In genomic region chr9:36866840-36867239, GRCh38 we compare ENCODE assay signal across 16 cellular contexts.
A peak's percentile ranks its signal among the peaks of the same experiment; 100 is the strongest.
DNase-seq lines count a peak whose midpoint lies in the region; ATAC-seq and TF ChIP-seq lines count a peak whose summit lies in the region.
"Had no signal": no experiment of that assay in that cellular context is flagged by ENCODE, and none has a peak within 500 bp of the region (broad histone marks: within the 10 kb centered on the region; RNA-seq: fewer than 3 reads in every experiment).

No MANE protein-coding gene starts in this region.

- H3K27me3 Mint-ChIP-seq in progenitor cell of endocrine pancreas = peaks cover 66% of the 10 kb centered on the region

- H3K27ac ChIP-seq in tibial artery = no peak overlapping the region
- H3K27ac ChIP-seq: lower lobe of right lung had no signal

- peaks cover 0 to 35% of the 10 kb centered on the region in 2 donors for H3K27me3 ChIP-seq in tibial artery

- no peak overlapping the region for H3K27ac Mint-ChIP-seq in progenitor cell of endocrine pancreas
- H3K27ac Mint-ChIP-seq: activated T-cell treated with anti-CD3 and anti-CD28 coated beads, Interleukin-2, amount 50 U/mL, for 72 hours; CD8-positive, alpha-beta T cell; dendritic cell treated with granulocyte-macrophage colony-stimulating factor and Interleukin-4, amounts not matched to agents 40 ng/mL and 50 ng/mL, for 4 days; T-helper 17 cell had no signal

- H3K4me1 Mint-ChIP-seq in progenitor cell of endocrine pancreas (ENCODE audit: low read depth) = peaks cover 44% of the 10 kb centered on the region

- H3K36me3 ChIP-seq in tibial artery = no peaks in the 10 kb centered on the region
- H3K36me3 ChIP-seq: lower lobe of right lung had no signal

- H3K9me3 ChIP-seq in tibial artery = no peaks in the 10 kb centered on the region
- H3K9me3 ChIP-seq: lower lobe of right lung had no signal

- no peak overlapping the region for H3K4me3 ChIP-seq in GM12864 (ENCODE audit: low read depth, low read length)
- H3K4me3 ChIP-seq in cardiac fibroblast (replicated peaks in 1 of 2; ENCODE audit: low read depth in 2 of 2, low read length in 2 of 2) = no peak overlapping the region
- H3K4me3 ChIP-seq in tibial artery = no peak overlapping the region
- H3K4me3 ChIP-seq: lower lobe of right lung had no signal

- DNase-seq in GM12864 (ENCODE audit: low read depth) (no peak), cardiac fibroblast (ENCODE audit: low read depth in 2 of 2) (no peak), progenitor cell of endocrine pancreas (ENCODE audit: low spot score, unreplicated experiment) (no peak), tibial artery (no peak)
- DNase-seq: activated T-cell treated with anti-CD3 and anti-CD28 coated beads, Interleukin-2, amount 50 U/mL, for 72 hours; amygdala; CD8-positive, alpha-beta T cell; lower lobe of right lung; NCI-H446 treated with DMSO at 0.1 percent for 48 hours; stimulated activated naive CD8-positive, alpha-beta T cell treated with anti-CD3 and anti-CD28 coated beads, Interleukin-15, Interleukin-2, amounts not matched to agents 100 U/mL and 50 U/mL, for 24 hours; T-helper 17 cell had no signal

- H3K9me3 Mint-ChIP-seq in progenitor cell of endocrine pancreas (ENCODE audit: low read depth) = no peaks in the 10 kb centered on the region
- H3K9me3 Mint-ChIP-seq: activated T-cell treated with anti-CD3 and anti-CD28 coated beads, Interleukin-2, amount 50 U/mL, for 72 hours; CD8-positive, alpha-beta T cell; dendritic cell treated with granulocyte-macrophage colony-stimulating factor and Interleukin-4, amounts not matched to agents 40 ng/mL and 50 ng/mL, for 4 days; neural crest cell had no signal

- H3K36me3 Mint-ChIP-seq in progenitor cell of endocrine pancreas (ENCODE audit: insufficient read depth) = no peaks in the 10 kb centered on the region
- H3K36me3 Mint-ChIP-seq: CD8-positive, alpha-beta T cell had no signal

- intact Hi-C loops in tibial artery (cut with DNase I; ENCODE audit: low total_unique reads) = no loop called here

- TF ChIP-seq CTCF in GM12864 (IDR thresholded peaks at IDR 0.05; ENCODE audit: low read depth, low read length, missing control alignments) = peak; percentile 19
- TF ChIP-seq CTCF in LNCAP (IDR thresholded peaks at IDR 0.05) = peak; percentile 23; the same call in 1 of the 2 replicates
- peak; percentile 3 for TF ChIP-seq CTCF in cardiac fibroblast (IDR thresholded peaks at IDR 0.05; ENCODE audit: low read depth, low read length)
- peak; percentile 37 for TF ChIP-seq CTCF in progenitor cell of endocrine pancreas (IDR thresholded peaks at IDR 0.05; ENCODE audit: unreplicated experiment)
- no peak for TF ChIP-seq CTCF in tibial artery (IDR thresholded peaks at IDR 0.05)

- ATAC-seq in HG03135 (IDR thresholded peaks at IDR 0.05; ENCODE audit: unreplicated experiment) (no peak), GM21786 (IDR thresholded peaks at IDR 0.05; ENCODE audit: unreplicated experiment) (no peak)
- ATAC-seq: activated T-cell treated with anti-CD3 and anti-CD28 coated beads, Interleukin-2, amount 50 U/mL, for 72 hours; CD8-positive, alpha-beta T cell; lower lobe of right lung; stimulated activated naive CD8-positive, alpha-beta T cell treated with anti-CD3 and anti-CD28 coated beads, Interleukin-15, Interleukin-2, amounts not matched to agents 100 U/mL and 50 U/mL, for 24 hours; T-helper 17 cell had no signal

- no peak overlapping the region for H3K4me3 Mint-ChIP-seq in progenitor cell of endocrine pancreas (ENCODE audit: low read depth)
- H3K4me3 Mint-ChIP-seq: activated T-cell treated with anti-CD3 and anti-CD28 coated beads, Interleukin-2, amount 50 U/mL, for 72 hours; CD8-positive, alpha-beta T cell; dendritic cell treated with granulocyte-macrophage colony-stimulating factor and Interleukin-4, amounts not matched to agents 40 ng/mL and 50 ng/mL, for 4 days; neural crest cell; T-helper 17 cell had no signal

- H3K4me1 ChIP-seq in tibial artery = no peaks in the 10 kb centered on the region
- H3K4me1 ChIP-seq: lower lobe of right lung had no signal

Comparison
In these comparisons a context has a peak if more than half of its experiments do, and no peak if none do; other contexts are left out.
1. CTCF ChIP-seq: peak in GM12864 (single experiment), LNCAP (single experiment), cardiac fibroblast (single experiment) and progenitor cell of endocrine pancreas (single experiment); none in tibial artery (0 of 2).